8 cellular contexts compared by ENCODE assay signal in the genomic region with DNA sequence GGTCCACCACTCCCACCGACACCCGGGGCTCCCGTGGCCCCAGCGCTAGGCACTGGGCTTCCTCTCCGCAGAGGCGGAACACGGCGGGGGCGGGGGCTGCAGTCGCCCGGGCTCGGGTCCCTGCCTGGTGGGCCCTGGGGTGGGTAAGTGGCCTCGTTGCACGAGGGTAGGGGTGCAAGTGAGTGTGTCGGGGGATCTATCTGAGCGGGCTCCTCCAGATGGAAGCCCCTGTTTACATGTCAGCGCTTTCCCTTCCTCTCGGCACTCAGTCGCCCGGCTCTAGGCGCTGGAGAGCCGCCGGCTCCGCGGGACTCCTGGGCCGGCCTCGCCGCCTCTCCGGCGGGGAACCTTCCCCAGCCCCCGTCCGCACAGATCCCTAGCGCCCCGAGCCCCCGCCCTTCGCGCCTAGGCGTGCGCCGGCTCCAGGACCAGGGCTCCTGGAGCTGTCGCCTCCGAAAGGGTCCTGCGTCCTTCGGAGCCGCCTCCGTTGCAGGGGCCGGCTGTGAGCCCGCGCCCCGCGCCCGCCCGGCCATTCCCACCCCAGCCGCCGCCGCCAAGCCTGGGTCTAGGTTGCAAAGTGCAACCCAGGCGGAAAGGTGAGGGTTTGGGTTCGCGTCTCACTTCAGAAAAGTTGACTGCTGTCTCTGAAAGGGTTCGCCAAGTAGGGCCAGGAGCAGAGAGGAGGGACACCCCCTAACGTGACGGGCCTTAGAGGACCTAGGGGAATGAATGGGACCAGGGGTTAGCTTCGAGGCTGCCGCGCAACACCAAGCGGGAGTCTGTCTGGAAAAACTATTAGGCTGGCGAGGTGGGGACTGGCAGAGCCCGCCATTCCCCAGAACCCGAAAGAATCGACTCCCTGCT. TPM values are rescaled to one million over a fixed set of nuclear protein-coding genes. Genes with fewer than 3 reads are reported as not detected.
DNase-seq lines count a peak whose midpoint lies in the region; ATAC-seq lines count a peak whose summit lies in the region.

No MANE protein-coding gene starts in this region.

- no peaks in the 10 kb centered on the region for H3K9me3 ChIP-seq in HAP-1
- H3K9me3 ChIP-seq in effector memory CD4-positive, alpha-beta T cell (ENCODE audit: control insufficient read depth, low read length), result no peaks in the 10 kb centered on the region

- H3K4me3 ChIP-seq in HAP-1, result peak overlapping the region; percentile 36
- H3K4me3 ChIP-seq in effector memory CD4-positive, alpha-beta T cell (ENCODE audit: insufficient read depth, low read depth, low read length, poor library complexity, severe bottlenecking), result peak overlapping the region; percentile 94

- H3K4me3 Mint-ChIP-seq in T-cell, result peak overlapping the region; percentile 90 to 94 (median 91)
- peak overlapping the region; percentile 86 to 99 (median 94) for H3K4me3 Mint-ChIP-seq in naive thymus-derived CD8-positive, alpha-beta T cell

- peaks cover 0 to 2% of the 10 kb centered on the region in 2 donors for H3K27me3 Mint-ChIP-seq in T-cell
- no peaks in the 10 kb centered on the region for H3K27me3 Mint-ChIP-seq in naive thymus-derived CD8-positive, alpha-beta T cell

- POLR2A ChIA-PET in T-cell (lab: Charles Lee), result interaction anchor here in 1 of 2 donors (1.0 to 1.5 kb wide), 2 partner anchors 24 to 27 kb away, joined by 3 to 4 read pairs; no protein-coding TSS in a partner anchor
- POLR2A ChIA-PET in naive thymus-derived CD8-positive, alpha-beta T cell (lab: Charles Lee), result interaction anchor here (0.9 to 3.5 kb wide), 16 partner anchors 10 to 82 kb away, joined by 3 to 75 read pairs (median 7); no protein-coding TSS in a partner anchor

- peaks cover 42% of the 10 kb centered on the region for H3K27me3 ChIP-seq in HAP-1 (ENCODE audit: low read depth)
- no peaks in the 10 kb centered on the region for H3K27me3 ChIP-seq in effector memory CD4-positive, alpha-beta T cell (replicated peaks; ENCODE audit: control insufficient read depth, insufficient read depth, low read length, poor library complexity, severe bottlenecking)

- ATAC-seq in T-cell (replicated peaks in 1 of 4), result peak; percentile 19 to 37 (median 29)
- ATAC-seq in naive thymus-derived CD8-positive, alpha-beta T cell, result peak; percentile 19 to 28
- ATAC-seq in GM18519 (IDR thresholded peaks at IDR 0.05; ENCODE audit: low FRiP score, unreplicated experiment), result no peak

- DNase-seq in EH (ENCODE audit: low read depth) (peak; percentile 43), HAP-1 (ENCODE audit: low spot score in 2 of 2) (no peak), T-cell (peak in 9 of 34 experiments; percentile 22 to 43 (median 36)), NK-92 (lab: John Stamatoyannopoulos, UW; ENCODE audit: unreplicated experiment) (no peak)
- DNase-seq in effector memory CD4-positive, alpha-beta T cell, result no peak
- DNase-seq in naive thymus-derived CD8-positive, alpha-beta T cell, result peak in 4 of 10 donors; percentile 25 to 46 (median 36)
- DNase-seq in effector CD8-positive, alpha-beta T cell (lab: John Stamatoyannopoulos, UW), result no peak

- no peaks in the 10 kb centered on the region for H3K36me3 ChIP-seq in HAP-1 (replicated peaks)
- H3K36me3 ChIP-seq in effector memory CD4-positive, alpha-beta T cell (ENCODE audit: control insufficient read depth, insufficient read depth, low read length), result peaks cover 10% of the 10 kb centered on the region

- H3K4me1 ChIP-seq in HAP-1, result no peaks in the 10 kb centered on the region; the same call in 1 of the 2 replicates
- peaks cover 54% of the 10 kb centered on the region for H3K4me1 ChIP-seq in effector memory CD4-positive, alpha-beta T cell (ENCODE audit: control insufficient read depth, insufficient read depth, low read length, poor library complexity, severe bottlenecking)

- peaks cover 0 to 3% (median 0%) of the 10 kb centered on the region in 3 donors for H3K9me3 Mint-ChIP-seq in T-cell
- peaks cover 0 to 2% (median 0%) of the 10 kb centered on the region in 9 donors for H3K9me3 Mint-ChIP-seq in naive thymus-derived CD8-positive, alpha-beta T cell

- H3K27ac ChIP-seq in effector memory CD4-positive, alpha-beta T cell (ENCODE audit: insufficient read depth, low read length, poor library complexity, severe bottlenecking), result peak overlapping the region; percentile 87

- H3K36me3 Mint-ChIP-seq in T-cell, result peaks cover 15% of the 10 kb centered on the region
- peaks cover 0 to 20% (median 1%) of the 10 kb centered on the region in 3 donors for H3K36me3 Mint-ChIP-seq in naive thymus-derived CD8-positive, alpha-beta T cell

- CTCF ChIA-PET in T-cell (lab: Charles Lee), result interaction anchor here (0.7 to 1.2 kb wide), 2 partner anchors 81 to 204 kb away, joined by 3 read pairs; no protein-coding TSS in a partner anchor

- in situ Hi-C loops in HAP-1 (cut with MboI; ENCODE audit: low sequenced_read_pairs), result no loop called here

- H3K4me1 Mint-ChIP-seq in T-cell, result peaks cover 57 to 67% (median 58%) of the 10 kb centered on the region in 3 donors
- H3K4me1 Mint-ChIP-seq in naive thymus-derived CD8-positive, alpha-beta T cell, result peaks cover 30 to 77% (median 60%) of the 10 kb centered on the region in 4 donors

- peak overlapping the region; percentile 96 to 97 for H3K27ac Mint-ChIP-seq in T-cell
- H3K27ac Mint-ChIP-seq in naive thymus-derived CD8-positive, alpha-beta T cell, result peak overlapping the region; percentile 89 to 98 (median 92)

RNA-seq across cellular contexts. Expression of gene FLI1, which starts 1.0 kb away (rescaled TPM):
- 100 to 1,000 TPM in 2 of 5 donors, 10 to 100 TPM in 3; 87.0 to 114 (median 94.6) TPM for total RNA-seq in T-cell
- 10 to 100 TPM; 87.7 to 87.9 TPM for total RNA-seq in naive thymus-derived CD8-positive, alpha-beta T cell
- polyA plus RNA-seq in naive thymus-derived CD8-positive, alpha-beta T cell, result 10 to 100 TPM; 54.9 to 64.5 (median 58.7) TPM
